26 cellular contexts compared by ENCODE assay signal in genomic region chr14:53113992-53114391, GRCh38.
"Had no signal": no experiment of that assay in that cellular context is flagged by ENCODE, and none has a peak within 500 bp of the region (broad histone marks: within the 10 kb centered on the region; RNA-seq: fewer than 3 reads in every experiment).

No MANE protein-coding gene starts in this region.

- H3K4me1 Mint-ChIP-seq: brain had no signal

- H3K27me3 Mint-ChIP-seq: activated B cell treated with CpG ODN at 0.5 μM for 24 hours; activated naive CD8-positive, alpha-beta T cell; brain; effector memory CD8-positive, alpha-beta T cell; naive thymus-derived CD8-positive, alpha-beta T cell; T-helper 17 cell had no signal

- H3K4me1 ChIP-seq: ascending aorta, testis had no signal

- H3K4me3 Mint-ChIP-seq: activated B cell treated with CpG ODN at 0.5 μM for 24 hours; activated naive CD8-positive, alpha-beta T cell; activated T-cell treated with anti-CD3 and anti-CD28 coated beads, Interleukin-2, amount 50 U/mL, for 72 hours; brain; effector memory CD8-positive, alpha-beta T cell; T-helper 17 cell had no signal

- H3K27ac ChIP-seq: ascending aorta, cardiac muscle cell, coronary artery, testis, transverse colon had no signal

- H3K4me3 ChIP-seq: ascending aorta, cardiac muscle cell, coronary artery, testis, transverse colon had no signal

- H3K9me3 ChIP-seq: testis had no signal

- H3K9me3 Mint-ChIP-seq: activated B cell treated with CpG ODN at 0.5 μM for 24 hours; effector memory CD8-positive, alpha-beta T cell had no signal

- ATAC-seq: activated T-cell treated with anti-CD3 and anti-CD28 coated beads, Interleukin-2, amount 50 U/mL, for 72 hours; effector memory CD8-positive, alpha-beta T cell; esophagus mucosa; right cardiac atrium; stimulated activated naive CD8-positive, alpha-beta T cell treated with anti-CD3 and anti-CD28 coated beads, Interleukin-15, Interleukin-2, amounts not matched to agents 100 U/mL and 50 U/mL, for 24 hours; T-helper 17 cell had no signal

- DNase-seq: activated B cell treated with CpG ODN at 0.5 μM for 24 hours; activated CD4-positive, alpha-beta T cell treated with anti-CD3 and anti-CD28 coated beads, Interleukin-2, amount 50 U/mL, for 1 hour; activated effector memory CD4-positive, alpha-beta T cell treated with Interleukin-2 at 50 U/mL for 16 hours; activated naive CD4-positive, alpha-beta T cell treated with Interleukin-2 at 50 U/mL for 16 hours; activated T-cell treated with anti-CD3 and anti-CD28 coated beads for 4 hours; activated T-cell treated with anti-CD3 and anti-CD28 coated beads, Interleukin-2, amount 50 U/mL, for 72 hours; cerebellar nuclear complex; effector memory CD8-positive, alpha-beta T cell; foreskin fibroblast; head of caudate nucleus; hippocampal formation; midbrain; posterior cingulate gyrus; stimulated activated naive CD8-positive, alpha-beta T cell treated with anti-CD3 and anti-CD28 coated beads, Interleukin-15, Interleukin-2, amounts not matched to agents 100 U/mL and 50 U/mL, for 24 hours; T-helper 17 cell; T1000; testis; transverse colon had no signal

- H3K27ac Mint-ChIP-seq: activated B cell treated with CpG ODN at 0.5 μM for 24 hours; activated T-cell treated with anti-CD3 and anti-CD28 coated beads, Interleukin-2, amount 50 U/mL, for 72 hours; brain; effector memory CD8-positive, alpha-beta T cell; T-helper 17 cell had no signal

- H3K36me3 ChIP-seq: ascending aorta, cardiac muscle cell, transverse colon had no signal

- H3K27me3 ChIP-seq: ascending aorta, cardiac muscle cell, testis, transverse colon had no signal
